Comparison of ENCODE assay signal across 8 cellular contexts in the genomic region with DNA sequence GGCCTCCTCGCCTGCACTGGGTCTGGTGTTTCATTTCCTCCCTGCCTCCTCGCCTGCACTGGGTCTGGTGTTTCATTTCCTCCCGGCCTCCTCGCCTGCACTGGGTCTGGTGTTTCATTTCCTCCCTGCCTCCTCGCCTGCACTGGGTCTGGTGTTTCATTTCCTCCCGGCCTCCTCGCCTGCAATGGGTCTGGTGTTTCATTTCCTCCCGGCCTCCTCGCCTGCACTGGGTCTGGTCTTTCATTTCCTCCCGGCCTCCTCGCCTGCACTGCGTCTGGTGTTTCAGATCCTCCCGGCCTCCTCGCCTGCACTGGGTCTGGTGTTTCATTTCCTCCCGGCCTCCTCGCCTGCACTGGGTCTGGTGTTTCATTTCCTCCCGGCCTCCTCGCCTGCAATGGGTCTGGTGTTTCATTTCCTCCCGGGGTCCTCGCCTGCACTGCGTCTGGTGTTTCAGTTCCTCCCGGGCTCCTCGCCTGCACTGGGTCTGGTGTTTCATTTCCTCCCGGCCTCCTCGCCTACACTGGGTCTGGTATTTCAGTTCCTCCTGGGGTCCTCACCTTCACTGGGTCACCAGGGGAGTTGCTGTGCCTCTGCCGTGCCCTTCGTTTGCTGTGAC. TPM values are rescaled to one million over a fixed set of nuclear protein-coding genes. Genes with fewer than 3 reads are reported as not detected.
DNase-seq lines count a peak whose midpoint lies in the region; ATAC-seq and TF ChIP-seq lines count a peak whose summit lies in the region.
"Not testable (repeated sequence)": the region's sequence is repeated elsewhere in the genome, so short reads cannot be mapped to it uniquely, and the experiment has no call there.
"Had no signal": no experiment of that assay in that cellular context is flagged by ENCODE, and none has a peak within 500 bp of the region (broad histone marks: within the 10 kb centered on the region; RNA-seq: fewer than 3 reads in every experiment).

No MANE protein-coding gene starts in this region.

- not testable (repeated sequence) for H3K36me3 ChIP-seq in CD8-positive, alpha-beta memory T cell (ENCODE audit: insufficient read depth, low read length); neuronal stem cell (replicated peaks in 1 of 2; ENCODE audit: control insufficient read depth in 2 of 2, insufficient read depth in 2 of 2, low read length in 2 of 2)

- H3K4me2 ChIP-seq in neuronal stem cell (ENCODE audit: insufficient read depth, low read length, poor library complexity, severe bottlenecking): not testable (repeated sequence)

- WGBS in neuronal stem cell (ENCODE audit: extremely low coverage in 2 of 2, insufficient read length in 2 of 2, insufficient replicate concordance in 1 of 2), 2 donors: no CpG with 5 or more reads among the region's 27 CpGs

- H3K27ac ChIP-seq in CD8-positive, alpha-beta memory T cell (ENCODE audit: low read depth, low read length); neuronal stem cell (replicated peaks; ENCODE audit: low read length): not testable (repeated sequence)

- H3K27ac Mint-ChIP-seq in CD8-positive, alpha-beta memory T cell: peak overlapping the region in 5 of 8 donors; percentile 10 to 78 (median 42)
- not testable (repeated sequence) for H3K27ac Mint-ChIP-seq in HFFc6
- peak overlapping the region; percentile 27 for H3K27ac Mint-ChIP-seq in T-helper 17 cell
- H3K27ac Mint-ChIP-seq in activated naive CD8-positive, alpha-beta T cell treated with anti-CD3 and anti-CD28 coated beads for 36 hours: peak overlapping the region; percentile 18

- not testable (repeated sequence) for H2BK120ac ChIP-seq in neuronal stem cell (ENCODE audit: low read depth, low read length)

- H4K91ac ChIP-seq in neuronal stem cell (ENCODE audit: low read depth, low read length, poor library complexity): not testable (repeated sequence)

- H2AK5ac ChIP-seq in neuronal stem cell (ENCODE audit: low read depth, low read length): not testable (repeated sequence)

- not testable (repeated sequence) for H3K79me1 ChIP-seq in neuronal stem cell (ENCODE audit: low read depth, low read length)

- not testable (repeated sequence) for DNase-seq in CD8-positive, alpha-beta memory T cell; HFFc6; T-helper 17 cell; activated naive CD8-positive, alpha-beta T cell treated with anti-CD3 and anti-CD28 coated beads for 36 hours; neuronal stem cell (ENCODE audit: low spot score)
- DNase-seq in MV-4-11 (lab: John Stamatoyannopoulos, UW): peak; percentile 19
- DNase-seq in iPS-NIHi7 (ENCODE audit: extremely low spot score): peak; percentile 7

- H3K4me1 ChIP-seq in CD8-positive, alpha-beta memory T cell (ENCODE audit: insufficient read depth, low read length); neuronal stem cell (ENCODE audit: control insufficient read depth in 2 of 2, insufficient read depth in 1 of 2, low read depth in 1 of 2, low read length in 2 of 2): not testable (repeated sequence)

- ATAC-seq in T-helper 17 cell: not testable (repeated sequence)

- H3K27me3 ChIP-seq in CD8-positive, alpha-beta memory T cell (ENCODE audit: insufficient read depth, low read length, poor library complexity, severe bottlenecking); neuronal stem cell (ENCODE audit: control insufficient read depth in 3 of 3, insufficient read depth in 3 of 3, low read depth in 1 of 3, low read length in 3 of 3): not testable (repeated sequence)

- peak overlapping the region in 4 of 7 donors; percentile 15 to 66 (median 64) for H3K4me3 Mint-ChIP-seq in CD8-positive, alpha-beta memory T cell
- H3K4me3 Mint-ChIP-seq in HFFc6: peak overlapping the region; percentile 31; the same call in 1 of the 2 replicates
- not testable (repeated sequence) for H3K4me3 Mint-ChIP-seq in T-helper 17 cell
- H3K4me3 Mint-ChIP-seq in activated naive CD8-positive, alpha-beta T cell treated with anti-CD3 and anti-CD28 coated beads for 36 hours: peak overlapping the region; percentile 34

- not testable (repeated sequence) for H3K4ac ChIP-seq in neuronal stem cell (ENCODE audit: low read length)

- not testable (repeated sequence) for H3K9ac ChIP-seq in neuronal stem cell (ENCODE audit: low read depth, low read length, poor library complexity)

- peak overlapping the region; percentile 22 for H2AFZ ChIP-seq in neuronal stem cell (ENCODE audit: low read length)

- H3K9me3 ChIP-seq in CD8-positive, alpha-beta memory T cell (ENCODE audit: low read length); T-helper 17 cell (ENCODE audit: control insufficient read depth, low read length, poor library complexity, severe bottlenecking); neuronal stem cell (replicated peaks in 1 of 2; ENCODE audit: control insufficient read depth in 2 of 2, insufficient read depth in 1 of 2, low read depth in 1 of 2, low read length in 2 of 2): not testable (repeated sequence)

- not testable (repeated sequence) for H2BK5ac ChIP-seq in neuronal stem cell (ENCODE audit: low read length)

- not testable (repeated sequence) for H3K9me3 Mint-ChIP-seq in CD8-positive, alpha-beta memory T cell; activated naive CD8-positive, alpha-beta T cell treated with anti-CD3 and anti-CD28 coated beads for 36 hours
- H3K9me3 Mint-ChIP-seq in HFFc6: peaks cover 19% of the 10 kb centered on the region

- not testable (repeated sequence) for TF ChIP-seq CTCF in HFFc6 (IDR thresholded peaks at IDR 0.05)

- peaks cover 10 to 19% (median 14%) of the 10 kb centered on the region in 3 donors for H3K4me1 Mint-ChIP-seq in CD8-positive, alpha-beta memory T cell
- H3K4me1 Mint-ChIP-seq in HFFc6 (ENCODE audit: low read depth); T-helper 17 cell; activated naive CD8-positive, alpha-beta T cell treated with anti-CD3 and anti-CD28 coated beads for 36 hours: not testable (repeated sequence)

- H2BK15ac ChIP-seq in neuronal stem cell (ENCODE audit: low read length): not testable (repeated sequence)

- not testable (repeated sequence) for H4K8ac ChIP-seq in neuronal stem cell (ENCODE audit: low read depth, low read length)

- H3K27me3 Mint-ChIP-seq in CD8-positive, alpha-beta memory T cell; HFFc6 (ENCODE audit: insufficient read depth); T-helper 17 cell; activated naive CD8-positive, alpha-beta T cell treated with anti-CD3 and anti-CD28 coated beads for 36 hours: not testable (repeated sequence)

- H2BK12ac ChIP-seq in neuronal stem cell (ENCODE audit: low read length): not testable (repeated sequence)

- not testable (repeated sequence) for H3K36me3 Mint-ChIP-seq in CD8-positive, alpha-beta memory T cell; HFFc6 (ENCODE audit: low read depth); T-helper 17 cell (ENCODE audit: low read depth); activated naive CD8-positive, alpha-beta T cell treated with anti-CD3 and anti-CD28 coated beads for 36 hours

- POLR2A ChIA-PET in CD8-positive, alpha-beta memory T cell (lab: Charles Lee): not testable (repeated sequence)

- H3K14ac ChIP-seq in neuronal stem cell (ENCODE audit: low read length): not testable (repeated sequence)

- H3K18ac ChIP-seq in neuronal stem cell (ENCODE audit: low read length): not testable (repeated sequence)

- not testable (repeated sequence) for H3K23ac ChIP-seq in neuronal stem cell (ENCODE audit: low read depth, low read length, poor library complexity)

- H3K4me3 ChIP-seq in CD8-positive, alpha-beta memory T cell (ENCODE audit: low read length); neuronal stem cell (ENCODE audit: low read length in 2 of 2): not testable (repeated sequence)

- CTCF ChIA-PET in CD8-positive, alpha-beta memory T cell (lab: Charles Lee): interaction anchor here (1.6 kb wide), 1 partner anchor 64 kb away, joined by 3 read pairs; no protein-coding TSS in a partner anchor

RNA-seq across cellular contexts. Expression of gene SNTG2, which starts 40.8 kb away (rescaled TPM):
- total RNA-seq in CD8-positive, alpha-beta memory T cell: 1 to 10 TPM; 1.3 to 1.7 TPM
- polyA plus RNA-seq in CD8-positive, alpha-beta memory T cell: 0.30 TPM
- total RNA-seq in HFFc6 (2021; fragmentation: NEBNext Ultra II Directional; extraction: Animal tissue kit (Norgen Biotek cat#: 25700)): not detected
- total RNA-seq in T-helper 17 cell: 1 to 10 TPM; 2.0 to 6.3 TPM
- 1 to 10 TPM; 3.6 to 3.8 TPM for total RNA-seq in activated naive CD8-positive, alpha-beta T cell treated with anti-CD3 and anti-CD28 coated beads for 36 hours
- polyA plus RNA-seq in neuronal stem cell (2013, experiment 1 of 2): 2.0 TPM
- polyA plus RNA-seq in neuronal stem cell (2013, experiment 2 of 2): 1.6 TPM
- total RNA-seq: PC-9 had no signal
